Comparison of ENCODE assay signal across 8 cellular contexts in the genomic region with DNA sequence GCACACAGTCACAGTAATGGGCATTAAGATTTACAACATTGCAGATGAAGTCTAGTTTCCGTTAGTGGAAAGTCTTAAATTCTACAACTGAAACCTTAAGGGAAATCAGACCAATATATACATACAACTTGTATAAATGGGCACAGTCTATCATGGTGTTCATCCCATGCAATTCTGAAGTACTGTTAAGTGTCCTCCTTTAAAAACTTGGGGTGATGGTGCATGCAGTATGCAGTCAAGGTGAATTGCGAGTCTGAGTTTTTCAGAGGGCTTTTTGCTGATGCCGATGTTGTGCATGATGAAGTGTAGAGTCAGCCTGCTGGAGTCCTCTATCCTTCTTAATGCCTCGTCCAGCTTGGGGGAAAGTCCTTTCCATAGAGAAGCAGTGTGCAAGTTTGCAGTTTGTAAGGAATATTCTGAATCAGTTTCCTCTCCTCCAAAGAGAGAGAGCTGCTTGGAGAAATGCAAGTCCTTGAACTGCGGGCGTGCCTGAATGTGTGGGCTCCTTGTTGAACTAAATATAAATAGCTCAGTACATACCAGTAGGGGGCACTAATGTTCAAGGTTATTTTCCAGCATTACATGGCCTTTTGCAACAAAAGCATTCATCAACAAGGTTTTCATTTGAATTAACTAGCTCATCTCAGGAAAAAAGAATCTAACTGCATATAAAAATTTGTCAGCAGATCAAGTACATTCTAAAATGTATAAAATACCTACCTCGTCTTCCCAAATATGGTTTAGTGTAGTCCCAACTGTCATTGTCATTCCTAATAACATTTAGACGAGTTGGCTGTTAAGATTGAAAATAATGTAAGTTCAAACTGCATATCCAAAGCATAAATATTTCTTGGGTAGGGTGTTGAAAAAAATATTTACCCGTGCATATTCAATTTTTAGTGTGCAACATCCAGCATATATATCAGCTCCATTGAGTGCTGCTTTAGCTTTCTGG. TPM values are rescaled to one million over a fixed set of nuclear protein-coding genes. Genes with fewer than 3 reads are reported as not detected.
DNase-seq lines count a peak whose midpoint lies in the region; ATAC-seq and TF ChIP-seq lines count a peak whose summit lies in the region.

No MANE protein-coding gene starts in this region.

- no peaks in the 10 kb centered on the region for H3K27me3 Mint-ChIP-seq in central memory CD8-positive, alpha-beta T cell
- no peaks in the 10 kb centered on the region for H3K27me3 Mint-ChIP-seq in stimulated activated naive CD8-positive, alpha-beta T cell treated with anti-CD3 and anti-CD28 coated beads, Interleukin-15, amount 100 ng/mL, for 72 hours

- H3K9me3 Mint-ChIP-seq in central memory CD8-positive, alpha-beta T cell = no peaks in the 10 kb centered on the region
- H3K9me3 Mint-ChIP-seq in stimulated activated naive CD8-positive, alpha-beta T cell treated with anti-CD3 and anti-CD28 coated beads, Interleukin-15, amount 100 ng/mL, for 72 hours = no peaks in the 10 kb centered on the region

- peaks cover 70% of the 10 kb centered on the region for H3K36me3 Mint-ChIP-seq in central memory CD8-positive, alpha-beta T cell (ENCODE audit: insufficient read depth)

- H3K4me3 Mint-ChIP-seq in central memory CD8-positive, alpha-beta T cell = no peak overlapping the region
- H3K4me3 Mint-ChIP-seq in stimulated activated naive CD8-positive, alpha-beta T cell treated with anti-CD3 and anti-CD28 coated beads, Interleukin-15, amount 100 ng/mL, for 72 hours = no peak overlapping the region

- DNase-seq in AG08396 (ENCODE audit: low spot score) (peak; percentile 35), NCI-H1048 (lab: John Stamatoyannopoulos, UW) (peak; percentile 1), SK-MEL-5 (ENCODE audit: low read depth, low spot score) (peak; percentile 90), kidney tubule cell (ENCODE audit: low spot score) (peak; percentile 76)
- DNase-seq in central memory CD8-positive, alpha-beta T cell (ENCODE audit: low spot score in 2 of 2) = no peak
- DNase-seq in stimulated activated naive CD8-positive, alpha-beta T cell treated with anti-CD3 and anti-CD28 coated beads, Interleukin-15, amount 100 ng/mL, for 72 hours = peak in 1 of 2 donors; percentile 27

- peak; percentile 60 for TF ChIP-seq CTCF in GM12873 (IDR thresholded peaks at IDR 0.05; ENCODE audit: insufficient read depth, low read depth, low read length, missing control alignments)

- peaks cover 27% of the 10 kb centered on the region for H3K4me1 Mint-ChIP-seq in central memory CD8-positive, alpha-beta T cell
- H3K4me1 Mint-ChIP-seq in stimulated activated naive CD8-positive, alpha-beta T cell treated with anti-CD3 and anti-CD28 coated beads, Interleukin-15, amount 100 ng/mL, for 72 hours = peaks cover 6% of the 10 kb centered on the region

- H3K27ac Mint-ChIP-seq in central memory CD8-positive, alpha-beta T cell (ENCODE audit: low read depth) = peak overlapping the region; percentile 53
- H3K27ac Mint-ChIP-seq in stimulated activated naive CD8-positive, alpha-beta T cell treated with anti-CD3 and anti-CD28 coated beads, Interleukin-15, amount 100 ng/mL, for 72 hours = no peak overlapping the region

- in situ Hi-C loops in SK-MEL-5 (cut with HindIII; ENCODE audit: low pct_unique_long_range_greater_than_20kb, low sequenced_read_pairs) = no loop called here

- ATAC-seq in central memory CD8-positive, alpha-beta T cell (replicated peaks; ENCODE audit: extremely low read depth, poor library complexity, severe bottlenecking) = peak; percentile 74
- ATAC-seq in stimulated activated naive CD8-positive, alpha-beta T cell treated with anti-CD3 and anti-CD28 coated beads, Interleukin-15, amount 100 ng/mL, for 72 hours = peak; percentile 82
- ATAC-seq in GM18858 (IDR thresholded peaks at IDR 0.05; ENCODE audit: unreplicated experiment) = no peak

RNA-seq across cellular contexts. Expression of a gene that starts 21.3 kb away (rescaled TPM):
- 62.9 and 67.1 TPM in 2 replicates for total RNA-seq in SK-MEL-5 (2014; rRNA removed; shearing (Covaris generic))
- polyA plus RNA-seq in SK-MEL-5 (2015; cell fraction: cytosol; rRNA removed) = 30.4 and 34.0 TPM in 2 replicates
- 56.9 and 67.6 TPM in 2 replicates for polyA plus RNA-seq in SK-MEL-5 (2015; cell fraction: nucleus; rRNA removed)

Comparison
In these comparisons a context has a peak if more than half of its experiments do, and no peak if none do; other contexts are left out.
1. DNase-seq: peak in AG08396 (single experiment), NCI-H1048 (single experiment), SK-MEL-5 (single experiment) and kidney tubule cell (single experiment); none in central memory CD8-positive, alpha-beta T cell (0 of 2).